22 cellular contexts compared by ENCODE assay signal in the genomic region with DNA sequence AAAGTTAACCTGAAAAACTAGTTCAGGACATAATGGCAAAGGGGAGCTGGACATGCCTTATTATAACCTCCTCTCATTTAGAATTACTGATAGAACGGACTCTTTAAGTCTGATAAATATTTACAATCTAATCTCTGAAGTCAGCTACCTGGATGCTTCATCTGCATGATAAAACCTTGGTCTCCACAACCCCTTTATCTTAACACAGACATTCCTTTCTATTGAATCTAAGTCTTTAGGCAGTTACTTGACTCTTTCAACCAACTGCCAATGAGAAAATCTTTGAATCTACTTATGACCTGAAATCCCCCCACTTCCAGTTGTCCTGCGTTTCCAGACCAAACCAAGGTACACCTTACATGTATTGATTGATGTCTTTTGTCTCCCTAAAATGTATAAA.
"Had no signal": no experiment of that assay in that cellular context is flagged by ENCODE, and none has a peak within 500 bp of the region (broad histone marks: within the 10 kb centered on the region; RNA-seq: fewer than 3 reads in every experiment).

No MANE protein-coding gene starts in this region.

- H3K27me3 ChIP-seq: esophagus squamous epithelium, heart right ventricle, left lung, ovary, sigmoid colon, stomach, thyroid gland had no signal

- H3K4me1 Mint-ChIP-seq: naive thymus-derived CD8-positive, alpha-beta T cell; nephron progenitor cell; stimulated activated effector memory CD8-positive, alpha-beta T cell treated with anti-CD3 and anti-CD28 coated beads, Interleukin-12 subunit alpha, Interleukin-12 subunit beta, amount 100 ng/mL, for 72 hours had no signal

- ATAC-seq: heart right ventricle; left cardiac atrium; left lung; naive thymus-derived CD8-positive, alpha-beta T cell; psoas muscle; right cardiac atrium; stimulated activated effector memory CD8-positive, alpha-beta T cell treated with anti-CD3 and anti-CD28 coated beads, Interleukin-12 subunit alpha, Interleukin-12 subunit beta, amount 100 ng/mL, for 72 hours had no signal

- H3K36me3 Mint-ChIP-seq: stimulated activated effector memory CD8-positive, alpha-beta T cell treated with anti-CD3 and anti-CD28 coated beads, Interleukin-12 subunit alpha, Interleukin-12 subunit beta, amount 100 ng/mL, for 72 hours had no signal

- H3K27ac ChIP-seq: esophagus squamous epithelium, heart right ventricle, left lung, ovary, psoas muscle, sigmoid colon, stomach, thyroid gland had no signal

- H3K9me3 Mint-ChIP-seq: nephron progenitor cell had no signal

- H3K27ac Mint-ChIP-seq: naive thymus-derived CD8-positive, alpha-beta T cell; nephron progenitor cell; stimulated activated effector memory CD8-positive, alpha-beta T cell treated with anti-CD3 and anti-CD28 coated beads, Interleukin-12 subunit alpha, Interleukin-12 subunit beta, amount 100 ng/mL, for 72 hours had no signal

- H3K27me3 Mint-ChIP-seq: naive thymus-derived CD8-positive, alpha-beta T cell had no signal

- H3K36me3 ChIP-seq: esophagus squamous epithelium, heart right ventricle, left lung, ovary, sigmoid colon, stomach, thyroid gland had no signal

- H3K9me3 ChIP-seq: esophagus squamous epithelium, heart right ventricle, left lung, ovary, psoas muscle, sigmoid colon, stomach, thyroid gland had no signal

- H3K4me1 ChIP-seq: esophagus squamous epithelium, heart right ventricle, left lung, psoas muscle, sigmoid colon, stomach, thyroid gland had no signal

- H3K4me3 ChIP-seq: esophagus squamous epithelium, heart right ventricle, left lung, ovary, psoas muscle, sigmoid colon, stomach, thyroid gland had no signal

- DNase-seq: effector CD8-positive, alpha-beta T cell; esophagus squamous epithelium; foreskin melanocyte; glutamatergic neuron; heart right ventricle; hippocampal formation; left cardiac atrium; left lung; naive thymus-derived CD8-positive, alpha-beta T cell; nephron progenitor cell; occipital lobe; ovary; posterior cingulate gyrus; psoas muscle; right cardiac atrium; sigmoid colon; stimulated activated CD4-positive, alpha-beta T cell treated with anti-CD3 and anti-CD28 coated beads, Interleukin-2, amount 100 ng/mL, for 24 hours; stimulated activated CD4-positive, alpha-beta T cell treated with anti-CD3 and anti-CD28 coated beads, Interleukin-4, amount 100 ng/mL, for 24 hours; stimulated activated naive CD4-positive, alpha-beta T cell treated with Interleukin-2 at 50 U/mL for 16 hours; stomach; thyroid gland had no signal

- H3K4me3 Mint-ChIP-seq: naive thymus-derived CD8-positive, alpha-beta T cell; nephron progenitor cell; stimulated activated effector memory CD8-positive, alpha-beta T cell treated with anti-CD3 and anti-CD28 coated beads, Interleukin-12 subunit alpha, Interleukin-12 subunit beta, amount 100 ng/mL, for 72 hours had no signal
